Comparison of ENCODE assay signal across 8 cellular contexts in genomic region chr6:132483779-132484679, GRCh38. TPM values are rescaled to one million over a fixed set of nuclear protein-coding genes. Genes with fewer than 3 reads are reported as not detected.
A peak's percentile ranks its signal among the peaks of the same experiment; 100 is the strongest.
DNase-seq lines count a peak whose midpoint lies in the region; ATAC-seq and TF ChIP-seq lines count a peak whose summit lies in the region.

No MANE protein-coding gene starts in this region.

- no peaks in the 10 kb centered on the region for H3K36me3 Mint-ChIP-seq in progenitor cell of endocrine pancreas (ENCODE audit: insufficient read depth)

- H3K27me3 ChIP-seq in DND-41 (ENCODE audit: insufficient read depth, low read length, poor library complexity): no peaks in the 10 kb centered on the region
- H3K27me3 ChIP-seq in gastroesophageal sphincter: no peaks in the 10 kb centered on the region
- H3K27me3 ChIP-seq in MG63: no peaks in the 10 kb centered on the region

- no peaks in the 10 kb centered on the region for H3K4me1 Mint-ChIP-seq in progenitor cell of endocrine pancreas (ENCODE audit: low read depth)

- no peak for TF ChIP-seq POLR2A in gastroesophageal sphincter (IDR thresholded peaks at IDR 0.05)

- H3K27ac ChIP-seq in DND-41 (ENCODE audit: low read length) (no peak overlapping the region), gastroesophageal sphincter (no peak overlapping the region)

- H3K9me3 ChIP-seq in DND-41 (ENCODE audit: insufficient read depth, low read length, severe bottlenecking) (no peaks in the 10 kb centered on the region), gastroesophageal sphincter (no peaks in the 10 kb centered on the region), MG63 (no peaks in the 10 kb centered on the region)

- DNase-seq in DND-41: peak; percentile 51
- DNase-seq in NCI-H774 (lab: John Stamatoyannopoulos, UW): peak; percentile 55
- peak; percentile 19 for DNase-seq in activated gamma-delta T cell treated with anti-CD3 and anti-CD28 coated beads, Interleukin-2, amount 50 U/mL, for 16 hours (ENCODE audit: low read depth)
- peak; percentile 16 for DNase-seq in progenitor cell of endocrine pancreas (ENCODE audit: low spot score, unreplicated experiment)
- DNase-seq in MG63: no peak

- H3K4me1 ChIP-seq in DND-41 (ENCODE audit: insufficient read depth, low read length) (no peaks in the 10 kb centered on the region), gastroesophageal sphincter (peaks cover 5 to 47% (median 6%) of the 10 kb centered on the region in 3 donors)

- no peaks in the 10 kb centered on the region for H3K27me3 Mint-ChIP-seq in progenitor cell of endocrine pancreas

- ATAC-seq in DND-41 (ENCODE audit: insufficient read depth, low read depth) (peak; percentile 78), GM19467 (IDR thresholded peaks at IDR 0.05; ENCODE audit: unreplicated experiment) (peak; percentile 62), HG03565 (IDR thresholded peaks at IDR 0.05; ENCODE audit: unreplicated experiment) (peak; percentile 56), gastroesophageal sphincter (peak; percentile 58)

- no peak overlapping the region for H3K9ac ChIP-seq in DND-41 (ENCODE audit: low read depth, low read length)

- 21 to 22% methylated on average over 8 to 9 of the region's 9 CpGs for WGBS in gastroesophageal sphincter (ENCODE audit: low coverage in 1 of 2), 2 donors

- TF ChIP-seq CTCF in DND-41 (IDR thresholded peaks at IDR 0.05; ENCODE audit: borderline replicate concordance, extremely low read depth, low read length, poor library complexity, severe bottlenecking): peak; percentile 76
- TF ChIP-seq CTCF in gastroesophageal sphincter (IDR thresholded peaks at IDR 0.05): peak; percentile 60 to 78 (median 75)
- peak; percentile 81 for TF ChIP-seq CTCF in progenitor cell of endocrine pancreas (IDR thresholded peaks at IDR 0.05; ENCODE audit: unreplicated experiment)

- H3K36me3 ChIP-seq in DND-41 (ENCODE audit: insufficient read depth, low read length) (no peaks in the 10 kb centered on the region), gastroesophageal sphincter (no peaks in the 10 kb centered on the region), MG63 (peaks cover 10% of the 10 kb centered on the region)

- no peaks in the 10 kb centered on the region for H3K79me2 ChIP-seq in DND-41 (ENCODE audit: insufficient read depth, low read length)

- no peak overlapping the region for H3K27ac Mint-ChIP-seq in progenitor cell of endocrine pancreas

- H2AFZ ChIP-seq in DND-41 (ENCODE audit: low read depth, low read length): no peak overlapping the region

- no peak overlapping the region for H3K4me3 Mint-ChIP-seq in progenitor cell of endocrine pancreas (ENCODE audit: low read depth)

- no peaks in the 10 kb centered on the region for H3K9me3 Mint-ChIP-seq in progenitor cell of endocrine pancreas (ENCODE audit: low read depth)

- H4K20me1 ChIP-seq in DND-41 (ENCODE audit: insufficient read depth, low read length): peaks cover 8% of the 10 kb centered on the region; the same call in 1 of the 2 replicates

- H3K4me3 ChIP-seq in DND-41 (ENCODE audit: low read depth in 1 of 2, low read length in 2 of 2) (no peak overlapping the region), gastroesophageal sphincter (no peak overlapping the region), MG63 (no peak overlapping the region)

- no peak for TF ChIP-seq EP300 in gastroesophageal sphincter (IDR thresholded peaks at IDR 0.05)

- no peak overlapping the region for H3K4me2 ChIP-seq in DND-41 (ENCODE audit: insufficient read depth, low read length)

RNA-seq across cellular contexts. Expression of gene STX7, which starts 28.9 kb away (rescaled TPM):
- total RNA-seq in gastroesophageal sphincter: 100 to 1,000 TPM in 1 of 4 donors, 10 to 100 TPM in 3; 59.5 to 102 (median 65.3) TPM
- 40.5 and 49.3 TPM in 2 replicates for total RNA-seq in progenitor cell of endocrine pancreas
- 4.7 and 9.5 TPM in 2 replicates for total RNA-seq in MG63 (2014; rRNA removed; shearing (Covaris generic); ENCODE audit: low replicate concordance)

RNA-seq across cellular contexts. Expression of gene TAAR9, which starts 54.0 kb away (rescaled TPM):
- total RNA-seq in gastroesophageal sphincter (not detected), progenitor cell of endocrine pancreas (not detected in 2 replicates)
- total RNA-seq in MG63 (2014; rRNA removed; shearing (Covaris generic); ENCODE audit: low replicate concordance): not detected in 2 replicates
